Comparison of ENCODE assay signal across 1 cellular context in the genomic region with DNA sequence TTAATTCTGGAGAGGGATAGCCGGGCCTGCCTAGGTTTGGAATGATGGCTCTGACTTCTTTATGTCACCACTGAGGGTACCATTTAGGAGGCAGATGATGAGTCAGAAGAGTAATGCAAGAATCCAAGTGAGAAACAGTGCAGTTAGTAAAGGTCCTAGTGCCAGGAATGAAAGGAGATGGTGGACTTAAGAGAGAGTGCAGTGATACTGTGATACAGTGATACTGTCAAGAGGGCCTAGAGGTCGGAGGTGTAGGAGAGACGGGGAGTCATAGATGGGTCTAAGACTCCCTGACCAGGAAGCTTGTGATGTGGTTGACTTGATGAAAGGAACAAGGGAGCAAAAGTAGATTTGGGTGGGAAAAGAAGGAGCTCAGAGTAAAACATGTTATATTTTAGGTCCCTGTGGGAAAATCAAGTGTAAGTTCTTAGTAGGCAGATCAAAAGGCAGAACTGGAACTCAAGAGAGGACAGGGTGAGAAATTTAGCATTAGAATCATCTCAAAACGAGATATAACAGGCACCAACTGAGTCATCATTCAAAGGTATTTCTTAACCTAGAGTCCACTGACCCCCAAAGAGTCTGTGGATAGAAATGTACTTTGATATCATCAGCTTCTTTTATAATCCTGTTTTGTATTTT.
TF ChIP-seq lines count a peak whose summit lies in the region.

No MANE protein-coding gene starts in this region.

TF ChIP-seq in GM12878, 131 proteins besides CTCF, POLR2A, EP300 and RAD21 (continued from another document):
- TF ChIP-seq, protein P1, sequence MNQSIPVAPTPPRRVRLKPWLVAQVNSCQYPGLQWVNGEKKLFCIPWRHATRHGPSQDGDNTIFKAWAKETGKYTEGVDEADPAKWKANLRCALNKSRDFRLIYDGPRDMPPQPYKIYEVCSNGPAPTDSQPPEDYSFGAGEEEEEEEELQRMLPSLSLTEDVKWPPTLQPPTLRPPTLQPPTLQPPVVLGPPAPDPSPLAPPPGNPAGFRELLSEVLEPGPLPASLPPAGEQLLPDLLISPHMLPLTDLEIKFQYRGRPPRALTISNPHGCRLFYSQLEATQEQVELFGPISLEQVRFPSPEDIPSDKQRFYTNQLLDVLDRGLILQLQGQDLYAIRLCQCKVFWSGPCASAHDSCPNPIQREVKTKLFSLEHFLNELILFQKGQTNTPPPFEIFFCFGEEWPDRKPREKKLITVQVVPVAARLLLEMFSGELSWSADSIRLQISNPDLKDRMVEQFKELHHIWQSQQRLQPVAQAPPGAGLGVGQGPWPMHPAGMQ (IDR thresholded peaks at IDR 0.05; ENCODE audit: borderline replicate concordance) = no peak
- TF ChIP-seq TAF1 (IDR thresholded peaks at IDR 0.05; ENCODE audit: borderline replicate concordance, low read depth, low read length) (no peak), MTA2 (IDR thresholded peaks at IDR 0.05; ENCODE audit: low read depth) (peak; percentile 46; the same call in 1 of the 2 replicates), MXI1 (IDR thresholded peaks at IDR 0.05; ENCODE audit: low read depth, low read length) (no peak), ZNF207 (IDR thresholded peaks at IDR 0.05; ENCODE audit: borderline replicate concordance) (no peak), JUND (IDR thresholded peaks at IDR 0.05; ENCODE audit: low read depth, low read length) (no peak), RB1 (IDR thresholded peaks at IDR 0.05; ENCODE audit: borderline replicate concordance) (no peak), ASH2L (IDR thresholded peaks at IDR 0.05; ENCODE audit: borderline replicate concordance, low read depth) (no peak), EZH2 (IDR thresholded peaks at IDR 0.05; ENCODE audit: borderline replicate concordance, control insufficient read depth, low read depth, low read length) (no peak), POLR2AphosphoS2 (IDR thresholded peaks at IDR 0.05; ENCODE audit: low read depth, low read length) (no peak), ETV6 (conservative IDR thresholded peaks at IDR 0.05 in 1 of 2, IDR thresholded peaks at IDR 0.05 in 1 of 2; ENCODE audit: borderline replicate concordance in 1 of 2, low read depth in 1 of 2) (no peak), MTA3 (IDR thresholded peaks at IDR 0.05; ENCODE audit: borderline replicate concordance, low read length) (peak; percentile 8; the same call in 1 of the 2 replicates), HCFC1 (IDR thresholded peaks at IDR 0.05; ENCODE audit: low read length) (no peak), RFX5 (IDR thresholded peaks at IDR 0.05; ENCODE audit: low read depth, low read length) (no peak), RUNX3 (IDR thresholded peaks at IDR 0.05; ENCODE audit: low read length) (no peak), BHLHE40 (IDR thresholded peaks at IDR 0.05; ENCODE audit: borderline replicate concordance in 1 of 2, low read depth in 2 of 2, low read length in 1 of 2) (no peak), BMI1 (IDR thresholded peaks at IDR 0.05; ENCODE audit: borderline replicate concordance) (0 out of 2 replicates have a peak, but pooled peaks have one; percentile 13), TARDBP (IDR thresholded peaks at IDR 0.05; ENCODE audit: borderline replicate concordance) (no peak), CHD4 (IDR thresholded peaks at IDR 0.05) (no peak), RCOR1 (conservative IDR thresholded peaks at IDR 0.05; ENCODE audit: low read depth, low read length) (no peak), SMARCA5 (IDR thresholded peaks at IDR 0.05) (no peak), IKZF1 (conservative IDR thresholded peaks at IDR 0.05) (peak; percentile 38), GABPA (IDR thresholded peaks at IDR 0.05; ENCODE audit: low read depth) (no peak), TCF12 (IDR thresholded peaks at IDR 0.05; ENCODE audit: low read depth, low read length) (no peak), MYC (IDR thresholded peaks at IDR 0.05; ENCODE audit: insufficient read depth, insufficient read length, insufficient replicate concordance, low read length, severe bottlenecking) (no peak), PML (IDR thresholded peaks at IDR 0.05; ENCODE audit: low read length) (no peak), FOXK2 (IDR thresholded peaks at IDR 0.05) (no peak), CHD2 (IDR thresholded peaks at IDR 0.05; ENCODE audit: borderline replicate concordance, low read depth, low read length) (no peak), RAD51 (IDR thresholded peaks at IDR 0.05) (no peak), ZBED1 (IDR thresholded peaks at IDR 0.05; ENCODE audit: borderline replicate concordance) (no peak), ZSCAN29 (IDR thresholded peaks at IDR 0.05) (no peak), FOXM1 (IDR thresholded peaks at IDR 0.05; ENCODE audit: low read depth, low read length) (no peak), IKZF2 (IDR thresholded peaks at IDR 0.05) (peak; percentile 24 to 41), MEF2A (IDR thresholded peaks at IDR 0.05; ENCODE audit: insufficient read depth, low read depth, low read length) (no peak), HDAC2 (IDR thresholded peaks at IDR 0.05) (no peak), RBBP5 (conservative IDR thresholded peaks at IDR 0.05) (no peak), EGR1 (IDR thresholded peaks at IDR 0.05; ENCODE audit: borderline replicate concordance in 1 of 2, low read depth in 2 of 2, low read length in 2 of 2) (no peak), NBN (IDR thresholded peaks at IDR 0.05) (0 out of 2 replicates have a peak, but pooled peaks have one; percentile 45), HDAC6 (IDR thresholded peaks at IDR 0.05; ENCODE audit: unreplicated experiment) (no peak), GATAD2B (conservative IDR thresholded peaks at IDR 0.05; ENCODE audit: low read depth) (no peak), IRF4 (IDR thresholded peaks at IDR 0.05; ENCODE audit: low read depth, low read length) (no peak), ZNF384 (IDR thresholded peaks at IDR 0.05; ENCODE audit: borderline replicate concordance, low read depth, low read length) (no peak), PAX8 (IDR thresholded peaks at IDR 0.05) (no peak), NRF1 (conservative IDR thresholded peaks at IDR 0.05; ENCODE audit: low read depth, low read length) (no peak), MEF2B (IDR thresholded peaks at IDR 0.05; ENCODE audit: partially characterized antibody, poor library complexity, severe bottlenecking) (peak; percentile 61), ZNF24 (IDR thresholded peaks at IDR 0.05) (0 out of 2 replicates have a peak, but pooled peaks have one; percentile 9)
- TF ChIP-seq, protein P2, sequence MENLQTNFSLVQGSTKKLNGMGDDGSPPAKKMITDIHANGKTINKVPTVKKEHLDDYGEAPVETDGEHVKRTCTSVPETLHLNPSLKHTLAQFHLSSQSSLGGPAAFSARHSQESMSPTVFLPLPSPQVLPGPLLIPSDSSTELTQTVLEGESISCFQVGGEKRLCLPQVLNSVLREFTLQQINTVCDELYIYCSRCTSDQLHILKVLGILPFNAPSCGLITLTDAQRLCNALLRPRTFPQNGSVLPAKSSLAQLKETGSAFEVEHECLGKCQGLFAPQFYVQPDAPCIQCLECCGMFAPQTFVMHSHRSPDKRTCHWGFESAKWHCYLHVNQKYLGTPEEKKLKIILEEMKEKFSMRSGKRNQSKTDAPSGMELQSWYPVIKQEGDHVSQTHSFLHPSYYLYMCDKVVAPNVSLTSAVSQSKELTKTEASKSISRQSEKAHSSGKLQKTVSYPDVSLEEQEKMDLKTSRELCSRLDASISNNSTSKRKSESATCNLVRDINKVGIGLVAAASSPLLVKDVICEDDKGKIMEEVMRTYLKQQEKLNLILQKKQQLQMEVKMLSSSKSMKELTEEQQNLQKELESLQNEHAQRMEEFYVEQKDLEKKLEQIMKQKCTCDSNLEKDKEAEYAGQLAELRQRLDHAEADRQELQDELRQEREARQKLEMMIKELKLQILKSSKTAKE (IDR thresholded peaks at IDR 0.05; ENCODE audit: low read depth, poor library complexity, severe bottlenecking) = peak; percentile 39
- TF ChIP-seq, protein P3, sequence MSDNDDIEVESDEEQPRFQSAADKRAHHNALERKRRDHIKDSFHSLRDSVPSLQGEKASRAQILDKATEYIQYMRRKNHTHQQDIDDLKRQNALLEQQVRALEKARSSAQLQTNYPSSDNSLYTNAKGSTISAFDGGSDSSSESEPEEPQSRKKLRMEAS (IDR thresholded peaks at IDR 0.05; ENCODE audit: low read depth, low read length) = no peak
- TF ChIP-seq, protein P4, sequence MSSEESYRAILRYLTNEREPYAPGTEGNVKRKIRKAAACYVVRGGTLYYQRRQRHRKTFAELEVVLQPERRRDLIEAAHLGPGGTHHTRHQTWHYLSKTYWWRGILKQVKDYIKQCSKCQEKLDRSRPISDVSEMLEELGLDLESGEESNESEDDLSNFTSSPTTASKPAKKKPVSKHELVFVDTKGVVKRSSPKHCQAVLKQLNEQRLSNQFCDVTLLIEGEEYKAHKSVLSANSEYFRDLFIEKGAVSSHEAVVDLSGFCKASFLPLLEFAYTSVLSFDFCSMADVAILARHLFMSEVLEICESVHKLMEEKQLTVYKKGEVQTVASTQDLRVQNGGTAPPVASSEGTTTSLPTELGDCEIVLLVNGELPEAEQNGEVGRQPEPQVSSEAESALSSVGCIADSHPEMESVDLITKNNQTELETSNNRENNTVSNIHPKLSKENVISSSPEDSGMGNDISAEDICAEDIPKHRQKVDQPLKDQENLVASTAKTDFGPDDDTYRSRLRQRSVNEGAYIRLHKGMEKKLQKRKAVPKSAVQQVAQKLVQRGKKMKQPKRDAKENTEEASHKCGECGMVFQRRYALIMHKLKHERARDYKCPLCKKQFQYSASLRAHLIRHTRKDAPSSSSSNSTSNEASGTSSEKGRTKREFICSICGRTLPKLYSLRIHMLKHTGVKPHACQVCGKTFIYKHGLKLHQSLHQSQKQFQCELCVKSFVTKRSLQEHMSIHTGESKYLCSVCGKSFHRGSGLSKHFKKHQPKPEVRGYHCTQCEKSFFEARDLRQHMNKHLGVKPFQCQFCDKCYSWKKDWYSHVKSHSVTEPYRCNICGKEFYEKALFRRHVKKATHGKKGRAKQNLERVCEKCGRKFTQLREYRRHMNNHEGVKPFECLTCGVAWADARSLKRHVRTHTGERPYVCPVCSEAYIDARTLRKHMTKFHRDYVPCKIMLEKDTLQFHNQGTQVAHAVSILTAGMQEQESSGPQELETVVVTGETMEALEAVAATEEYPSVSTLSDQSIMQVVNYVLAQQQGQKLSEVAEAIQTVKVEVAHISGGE (CRISPR knock-in tag; IDR thresholded peaks at IDR 0.05) = no peak
- TF ChIP-seq, protein P5, sequence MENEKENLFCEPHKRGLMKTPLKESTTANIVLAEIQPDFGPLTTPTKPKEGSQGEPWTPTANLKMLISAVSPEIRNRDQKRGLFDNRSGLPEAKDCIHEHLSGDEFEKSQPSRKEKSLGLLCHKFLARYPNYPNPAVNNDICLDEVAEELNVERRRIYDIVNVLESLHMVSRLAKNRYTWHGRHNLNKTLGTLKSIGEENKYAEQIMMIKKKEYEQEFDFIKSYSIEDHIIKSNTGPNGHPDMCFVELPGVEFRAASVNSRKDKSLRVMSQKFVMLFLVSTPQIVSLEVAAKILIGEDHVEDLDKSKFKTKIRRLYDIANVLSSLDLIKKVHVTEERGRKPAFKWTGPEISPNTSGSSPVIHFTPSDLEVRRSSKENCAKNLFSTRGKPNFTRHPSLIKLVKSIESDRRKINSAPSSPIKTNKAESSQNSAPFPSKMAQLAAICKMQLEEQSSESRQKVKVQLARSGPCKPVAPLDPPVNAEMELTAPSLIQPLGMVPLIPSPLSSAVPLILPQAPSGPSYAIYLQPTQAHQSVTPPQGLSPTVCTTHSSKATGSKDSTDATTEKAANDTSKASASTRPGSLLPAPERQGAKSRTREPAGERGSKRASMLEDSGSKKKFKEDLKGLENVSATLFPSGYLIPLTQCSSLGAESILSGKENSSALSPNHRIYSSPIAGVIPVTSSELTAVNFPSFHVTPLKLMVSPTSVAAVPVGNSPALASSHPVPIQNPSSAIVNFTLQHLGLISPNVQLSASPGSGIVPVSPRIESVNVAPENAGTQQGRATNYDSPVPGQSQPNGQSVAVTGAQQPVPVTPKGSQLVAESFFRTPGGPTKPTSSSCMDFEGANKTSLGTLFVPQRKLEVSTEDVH (IDR thresholded peaks at IDR 0.05; ENCODE audit: low read depth, partially characterized antibody) = no peak
- TF ChIP-seq, protein P6, sequence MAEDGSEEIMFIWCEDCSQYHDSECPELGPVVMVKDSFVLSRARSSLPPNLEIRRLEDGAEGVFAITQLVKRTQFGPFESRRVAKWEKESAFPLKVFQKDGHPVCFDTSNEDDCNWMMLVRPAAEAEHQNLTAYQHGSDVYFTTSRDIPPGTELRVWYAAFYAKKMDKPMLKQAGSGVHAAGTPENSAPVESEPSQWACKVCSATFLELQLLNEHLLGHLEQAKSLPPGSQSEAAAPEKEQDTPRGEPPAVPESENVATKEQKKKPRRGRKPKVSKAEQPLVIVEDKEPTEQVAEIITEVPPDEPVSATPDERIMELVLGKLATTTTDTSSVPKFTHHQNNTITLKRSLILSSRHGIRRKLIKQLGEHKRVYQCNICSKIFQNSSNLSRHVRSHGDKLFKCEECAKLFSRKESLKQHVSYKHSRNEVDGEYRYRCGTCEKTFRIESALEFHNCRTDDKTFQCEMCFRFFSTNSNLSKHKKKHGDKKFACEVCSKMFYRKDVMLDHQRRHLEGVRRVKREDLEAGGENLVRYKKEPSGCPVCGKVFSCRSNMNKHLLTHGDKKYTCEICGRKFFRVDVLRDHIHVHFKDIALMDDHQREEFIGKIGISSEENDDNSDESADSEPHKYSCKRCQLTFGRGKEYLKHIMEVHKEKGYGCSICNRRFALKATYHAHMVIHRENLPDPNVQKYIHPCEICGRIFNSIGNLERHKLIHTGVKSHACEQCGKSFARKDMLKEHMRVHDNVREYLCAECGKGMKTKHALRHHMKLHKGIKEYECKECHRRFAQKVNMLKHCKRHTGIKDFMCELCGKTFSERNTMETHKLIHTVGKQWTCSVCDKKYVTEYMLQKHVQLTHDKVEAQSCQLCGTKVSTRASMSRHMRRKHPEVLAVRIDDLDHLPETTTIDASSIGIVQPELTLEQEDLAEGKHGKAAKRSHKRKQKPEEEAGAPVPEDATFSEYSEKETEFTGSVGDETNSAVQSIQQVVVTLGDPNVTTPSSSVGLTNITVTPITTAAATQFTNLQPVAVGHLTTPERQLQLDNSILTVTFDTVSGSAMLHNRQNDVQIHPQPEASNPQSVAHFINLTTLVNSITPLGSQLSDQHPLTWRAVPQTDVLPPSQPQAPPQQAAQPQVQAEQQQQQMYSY (CRISPR knock-in tag; IDR thresholded peaks at IDR 0.05) = no peak
